In the genomic region with DNA sequence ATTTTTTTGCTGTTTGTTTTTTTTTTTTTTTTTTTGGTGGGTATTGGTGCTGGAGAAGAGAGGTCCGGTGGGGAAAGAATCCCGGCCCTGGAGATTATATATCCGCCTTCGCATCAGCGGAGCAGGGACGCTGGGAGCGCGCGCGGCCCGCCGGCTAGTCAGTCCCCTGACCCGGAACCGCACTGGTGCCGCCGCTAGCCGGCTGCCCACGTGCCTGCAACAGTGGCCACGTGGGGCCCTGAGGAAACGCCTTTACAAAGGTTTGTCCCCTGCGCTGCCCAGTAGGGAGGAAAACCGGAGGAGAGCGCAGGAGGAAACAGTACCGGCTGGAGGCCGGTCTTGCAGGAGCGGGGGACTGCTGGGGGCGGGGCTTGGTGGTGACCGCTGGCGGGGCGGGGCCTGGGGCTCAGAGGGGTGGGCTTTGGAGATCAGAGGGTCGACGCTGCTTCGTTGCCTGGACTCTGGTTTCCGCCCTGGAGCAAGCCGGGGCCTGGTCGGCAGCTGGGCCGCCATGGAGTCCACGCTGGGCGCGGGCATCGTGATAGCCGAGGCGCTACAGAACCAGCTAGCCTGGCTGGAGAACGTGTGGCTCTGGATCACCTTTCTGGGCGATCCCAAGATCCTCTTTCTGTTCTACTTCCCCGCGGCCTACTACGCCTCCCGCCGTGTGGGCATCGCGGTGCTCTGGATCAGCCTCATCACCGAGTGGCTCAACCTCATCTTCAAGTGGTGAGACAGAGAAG, we compare ENCODE assay signal across 8 cellular contexts. TPM values are rescaled to one million over a fixed set of nuclear protein-coding genes. Genes with fewer than 3 reads are reported as not detected.
A peak's percentile ranks its signal among the peaks of the same experiment; 100 is the strongest.
DNase-seq lines count a peak whose midpoint lies in the region; ATAC-seq, FAIRE-seq and TF ChIP-seq lines count a peak whose summit lies in the region.

A gene with protein sequence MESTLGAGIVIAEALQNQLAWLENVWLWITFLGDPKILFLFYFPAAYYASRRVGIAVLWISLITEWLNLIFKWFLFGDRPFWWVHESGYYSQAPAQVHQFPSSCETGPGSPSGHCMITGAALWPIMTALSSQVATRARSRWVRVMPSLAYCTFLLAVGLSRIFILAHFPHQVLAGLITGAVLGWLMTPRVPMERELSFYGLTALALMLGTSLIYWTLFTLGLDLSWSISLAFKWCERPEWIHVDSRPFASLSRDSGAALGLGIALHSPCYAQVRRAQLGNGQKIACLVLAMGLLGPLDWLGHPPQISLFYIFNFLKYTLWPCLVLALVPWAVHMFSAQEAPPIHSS (plus strand): TSS at position 281 of the 743 bp plus-strand sequence. CDS start 231 bp downstream, at position 512.

- peak in 1 of 3 experiments; percentile 3 for TF ChIP-seq CTCF in keratinocyte (optimal IDR thresholded peaks at IDR 0.05 in 1 of 3, IDR thresholded peaks at IDR 0.05 in 1 of 3, conservative IDR thresholded peaks at IDR 0.05 in 1 of 3; ENCODE audit: extremely low read depth in 1 of 3, insufficient read depth in 2 of 3, low read length in 3 of 3)

- ATAC-seq in GM18907 (IDR thresholded peaks at IDR 0.05; ENCODE audit: unreplicated experiment), result peak; percentile 62
- ATAC-seq in HG03175 (IDR thresholded peaks at IDR 0.05; ENCODE audit: unreplicated experiment), result peak; percentile 76

- H3K9me1 ChIP-seq in keratinocyte (ENCODE audit: control insufficient read depth, extremely low read depth, insufficient read depth, low read length), result no peaks in the 10 kb centered on the region

- H3K9ac ChIP-seq in keratinocyte (ENCODE audit: control insufficient read depth, extremely low read depth, insufficient read depth, low read length), result peak within 1 kb of the TSS; percentile 91

- H3K4me2 ChIP-seq in keratinocyte (ENCODE audit: control insufficient read depth, extremely low read depth, insufficient read depth, low read depth, low read length), result peak within 1 kb of the TSS; percentile 52

- no peaks in the 10 kb centered on the region for H3K9me3 ChIP-seq in keratinocyte (ENCODE audit: control insufficient read depth, low read depth, low read length)

- H3K4me1 ChIP-seq in keratinocyte (ENCODE audit: control insufficient read depth, extremely low read depth, insufficient read depth, low read length), result peaks cover 14% of the 10 kb centered on the region

- H3K36me3 ChIP-seq in keratinocyte (ENCODE audit: control insufficient read depth in 2 of 2, extremely low read depth in 1 of 2, insufficient read depth in 2 of 2, low read length in 2 of 2), result peaks cover 13% of the 10 kb centered on the region in 2 experiments

- dilution Hi-C loops in keratinocyte (cut with MboI; ENCODE audit: extremely low pct_ligation_motif_present, low sequenced_read_pairs), result no loop called here

- peaks cover 8% of the 10 kb centered on the region for H3K79me2 ChIP-seq in keratinocyte (ENCODE audit: control insufficient read depth, insufficient read depth, low read length)

- peak within 1 kb of the TSS; percentile 85 for H2AFZ ChIP-seq in keratinocyte (ENCODE audit: control insufficient read depth, low read length)

- H4K20me1 ChIP-seq in keratinocyte (ENCODE audit: control insufficient read depth, extremely low read depth, insufficient read depth, low read length), result no peaks in the 10 kb centered on the region

- H3K27ac ChIP-seq in keratinocyte (ENCODE audit: control insufficient read depth, insufficient read depth, low read length), result peak within 1 kb of the TSS; percentile 81

- DNase-seq in AG08395 (ENCODE audit: low spot score) (peak; percentile 97), NCI-H345 (lab: John Stamatoyannopoulos, UW) (peak; percentile 95), cerebellar nuclear complex (lab: John Stamatoyannopoulos, UW) (peak; percentile 60 to 89), keratinocyte (ENCODE audit: low read depth, low spot score) (peak; percentile 84)
- DNase-seq in activated CD4-positive, CD25-positive, alpha-beta regulatory T cell treated with anti-CD3 and anti-CD28 coated beads, Interleukin-2, amount 50 U/mL, for 16 hours (ENCODE audit: low read depth, low spot score), result peak; percentile 55
- DNase-seq in stimulated activated CD4-positive, alpha-beta T cell treated with anti-CD3 and anti-CD28 coated beads, Interleukin-15, amount 100 ng/mL, for 1 hour (ENCODE audit: low read depth in 1 of 2, low spot score in 1 of 2), result peak; percentile 43 to 70

- H3K27me3 ChIP-seq in keratinocyte (ENCODE audit: control insufficient read depth, extremely low read depth, insufficient read depth, low read length), result no peaks in the 10 kb centered on the region

- no peak for FAIRE-seq in keratinocyte (lab: Jason Lieb, UNC)

- peak within 1 kb of the TSS; percentile 63 to 86 (median 70) for H3K4me3 ChIP-seq in keratinocyte (ENCODE audit: control insufficient read depth in 2 of 3, extremely low read depth in 1 of 3, insufficient read depth in 2 of 3, low read depth in 1 of 3, low read length in 3 of 3)

RNA-seq across cellular contexts. Expression of the gene that starts here (rescaled TPM):
- 28.0 to 44.2 TPM (median 37.9 TPM) in 3 replicates for polyA plus RNA-seq in keratinocyte
- 1.1 TPM for polyA plus RNA-seq in keratinocyte (2011; ENCODE audit: low read depth)
- polyA plus RNA-seq in keratinocyte (2011; cell fraction: cytosol; rRNA removed), result 25.6 and 47.9 TPM in 2 replicates
- polyA plus RNA-seq in keratinocyte (2011; cell fraction: nucleus; rRNA removed), result 31.1 and 39.6 TPM in 2 replicates
- 24.7 and 39.9 TPM in 2 replicates for polyA plus RNA-seq in keratinocyte (2012; ENCODE audit: low replicate concordance)
- polyA minus RNA-seq in keratinocyte, result 37.6 to 78.4 TPM (median 53.8 TPM) in 3 replicates
- polyA minus RNA-seq in keratinocyte (2011; cell fraction: cytosol; rRNA and poly(A)+ RNA removed), result 57.2 TPM
- polyA minus RNA-seq in keratinocyte (2011; cell fraction: nucleus; rRNA and poly(A)+ RNA removed), result 19.8 and 23.8 TPM in 2 replicates

Comparison
In these comparisons a context has a peak if more than half of its experiments do, and no peak if none do; other contexts are left out.
1. Peak in every context shown above with its lines: DNase-seq, ATAC-seq, H3K4me3 ChIP-seq and H3K27ac ChIP-seq.